In genomic region chr10:112185959-112186358, GRCh38 we compare ENCODE assay signal across 25 cellular contexts.
"Had no signal": no experiment of that assay in that cellular context is flagged by ENCODE, and none has a peak within 500 bp of the region (broad histone marks: within the 10 kb centered on the region; RNA-seq: fewer than 3 reads in every experiment).

No MANE protein-coding gene starts in this region.

- H3K27me3 ChIP-seq: ascending aorta, cardiac muscle cell, dorsolateral prefrontal cortex, uterus had no signal

- H3K9me3 Mint-ChIP-seq: stimulated activated naive CD8-positive, alpha-beta T cell treated with anti-CD3 and anti-CD28 coated beads, Interleukin-15, Interleukin-2, amounts not matched to agents 100 ng/mL and 50 ng/mL, for 24 hours; type B pancreatic cell had no signal

- H3K4me3 ChIP-seq: ascending aorta, cardiac muscle cell, coronary artery, dorsolateral prefrontal cortex, mucosa of descending colon, skin epidermis, uterus had no signal

- DNase-seq: activated CD4-positive, alpha-beta memory T cell treated with anti-CD3 and anti-CD28 coated beads, Interleukin-2, amount 10 ng/mL, durations not matched to agents 7 days and 5 days; activated CD4-positive, alpha-beta T cell treated with anti-CD3 and anti-CD28 coated beads for 1 hour; activated CD4-positive, alpha-beta T cell treated with anti-CD3 and anti-CD28 coated beads, Interleukin-2, amount 10 ng/mL, durations not matched to agents 7 days and 5 days; activated effector memory CD4-positive, alpha-beta T cell treated with Interleukin-2 at 50 U/mL for 16 hours; activated naive CD4-positive, alpha-beta T cell treated with Interleukin-2 at 50 U/mL for 16 hours; activated T-cell treated with anti-CD3 and anti-CD28 coated beads, Interleukin-2, amount 50 U/mL, for 48 hours; dorsolateral prefrontal cortex; effector memory CD4-positive, alpha-beta T cell; left ventricle myocardium superior; mucosa of descending colon; nephron progenitor cell; stimulated activated CD4-positive, alpha-beta T cell treated with anti-CD3 and anti-CD28 coated beads, Interleukin-12 subunit alpha, Interleukin-12 subunit beta, amount 100 ng/mL, for 4 hours; stimulated activated CD4-positive, alpha-beta T cell treated with anti-CD3 and anti-CD28 coated beads, Interleukin-4, amount 100 ng/mL, for 1 hour; substantia nigra; uterus had no signal

- H3K36me3 Mint-ChIP-seq: brain, type B pancreatic cell had no signal

- H3K27ac Mint-ChIP-seq: activated CD4-positive, alpha-beta memory T cell treated with anti-CD3 and anti-CD28 coated beads, Interleukin-2, amount 10 ng/mL, durations not matched to agents 7 days and 5 days; activated naive CD8-positive, alpha-beta T cell; brain; nephron progenitor cell; stimulated activated naive CD8-positive, alpha-beta T cell treated with anti-CD3 and anti-CD28 coated beads, Interleukin-15, Interleukin-2, amounts not matched to agents 100 ng/mL and 50 ng/mL, for 24 hours; type B pancreatic cell had no signal

- ATAC-seq: left ventricle myocardium superior, mucosa of descending colon, sciatic nerve had no signal

- H3K4me3 Mint-ChIP-seq: activated CD4-positive, alpha-beta T cell treated with anti-CD3 and anti-CD28 coated beads, Interleukin-2, amount 10 ng/mL, durations not matched to agents 7 days and 5 days; activated naive CD8-positive, alpha-beta T cell; nephron progenitor cell; type B pancreatic cell had no signal

- H3K9me3 ChIP-seq: ascending aorta, mucosa of descending colon, neutrophil, uterus had no signal

- H3K27ac ChIP-seq: ascending aorta, cardiac muscle cell, coronary artery, dorsolateral prefrontal cortex, neutrophil, skin epidermis, uterus had no signal

- H3K36me3 ChIP-seq: ascending aorta, cardiac muscle cell, neutrophil, uterus had no signal
